ENCODE assay signal across 1 cellular context in the genomic region with DNA sequence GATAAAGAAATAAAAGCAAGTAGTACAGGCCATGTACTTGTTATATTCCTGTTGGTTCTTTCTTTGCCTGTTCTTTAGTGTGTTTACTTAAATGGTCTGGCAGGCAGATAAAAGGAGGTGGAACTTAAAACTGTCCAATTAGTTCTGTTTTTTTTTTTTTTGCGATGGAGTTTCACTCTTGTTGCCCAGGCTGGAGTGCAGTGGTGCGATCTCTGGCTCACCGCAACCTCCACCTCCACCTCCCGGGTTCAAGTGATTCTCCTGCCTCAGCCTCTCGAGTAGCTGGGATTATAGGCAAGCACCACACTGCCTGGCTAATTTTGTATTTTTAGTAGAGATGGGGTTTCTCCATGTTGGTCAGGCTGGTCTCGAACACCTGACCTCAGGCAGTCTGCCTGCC.
A peak's percentile ranks its signal among the peaks of the same experiment; 100 is the strongest.
TF ChIP-seq lines count a peak whose summit lies in the region.

No MANE protein-coding gene starts in this region.

TF ChIP-seq in HEK293, 187 proteins besides CTCF, POLR2A, EP300 and RAD21:
- TF ChIP-seq PRDM4 (tag by site-specific recombination; IDR thresholded peaks at IDR 0.05) = peak; percentile 87
TF ChIP-seq in HEK293: peak in this region for 1; not testable (repeated sequence) for 186.
